In the genomic region with DNA sequence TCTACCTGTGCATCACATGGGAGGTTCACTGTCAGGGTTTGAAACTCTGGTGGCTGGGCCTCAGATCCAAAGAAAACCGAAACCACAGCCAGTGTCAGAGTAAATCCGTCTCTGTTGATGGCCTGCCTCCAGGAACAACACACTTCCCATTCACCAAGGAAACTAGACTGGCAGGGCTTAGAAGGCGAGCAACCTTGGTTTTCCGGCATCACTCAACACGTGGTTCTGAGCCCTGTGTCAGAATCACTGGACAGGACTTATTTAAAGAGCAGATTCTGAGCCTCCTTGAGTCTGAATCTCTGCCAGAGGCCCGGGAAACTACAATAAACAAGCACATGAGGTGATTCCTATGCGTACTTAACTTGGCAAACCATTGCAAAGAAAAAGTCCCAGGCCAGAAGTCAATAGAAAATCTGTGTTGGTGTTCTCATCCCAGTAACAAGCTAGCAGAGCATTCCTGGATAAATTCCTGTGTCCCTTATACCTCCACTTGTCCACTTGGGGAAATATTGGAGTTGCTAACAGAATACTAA, we compare ENCODE assay signal across 1 cellular context.
TF ChIP-seq lines count a peak whose summit lies in the region.

No MANE protein-coding gene starts in this region.

TF ChIP-seq in HepG2, 621 proteins besides CTCF, POLR2A, EP300 and RAD21 (continued from another document):
- TF ChIP-seq, protein P1, sequence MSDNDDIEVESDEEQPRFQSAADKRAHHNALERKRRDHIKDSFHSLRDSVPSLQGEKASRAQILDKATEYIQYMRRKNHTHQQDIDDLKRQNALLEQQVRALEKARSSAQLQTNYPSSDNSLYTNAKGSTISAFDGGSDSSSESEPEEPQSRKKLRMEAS (IDR thresholded peaks at IDR 0.05), result peak; percentile 34; the same call in 1 of the 2 replicates
- TF ChIP-seq SALL1 (CRISPR knock-in tag; IDR thresholded peaks at IDR 0.05), result 0 out of 2 replicates have a peak, but pooled peaks have one; percentile 14
- no peak for TF ChIP-seq XRCC5 (optimal IDR thresholded peaks at IDR 0.05; ENCODE audit: low read length)
- TF ChIP-seq ZNF761 (CRISPR knock-in tag; conservative IDR thresholded peaks at IDR 0.05), result 0 out of 2 replicates have a peak, but pooled peaks have one; percentile 10
- TF ChIP-seq, protein P2, sequence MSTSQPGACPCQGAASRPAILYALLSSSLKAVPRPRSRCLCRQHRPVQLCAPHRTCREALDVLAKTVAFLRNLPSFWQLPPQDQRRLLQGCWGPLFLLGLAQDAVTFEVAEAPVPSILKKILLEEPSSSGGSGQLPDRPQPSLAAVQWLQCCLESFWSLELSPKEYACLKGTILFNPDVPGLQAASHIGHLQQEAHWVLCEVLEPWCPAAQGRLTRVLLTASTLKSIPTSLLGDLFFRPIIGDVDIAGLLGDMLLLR (CRISPR knock-in tag; IDR thresholded peaks at IDR 0.05), result 0 out of 2 replicates have a peak, but pooled peaks have one; percentile 34
- TF ChIP-seq ZSCAN29 (CRISPR knock-in tag; conservative IDR thresholded peaks at IDR 0.05), result 0 out of 2 replicates have a peak, but pooled peaks have one; percentile 60
- TF ChIP-seq ZNF350 (CRISPR knock-in tag; IDR thresholded peaks at IDR 0.05; ENCODE audit: borderline replicate concordance, low read depth), result 0 out of 2 replicates have a peak, but pooled peaks have one; percentile 22
- no peak for TF ChIP-seq U2AF2 (IDR thresholded peaks at IDR 0.05; ENCODE audit: low read depth, low read length)
